15 cellular contexts compared by ENCODE assay signal in genomic region chr13:73334459-73334858, GRCh38.
DNase-seq lines count a peak whose midpoint lies in the region; FAIRE-seq and TF ChIP-seq lines count a peak whose summit lies in the region.
"Had no signal": no experiment of that assay in that cellular context is flagged by ENCODE, and none has a peak within 500 bp of the region (broad histone marks: within the 10 kb centered on the region; RNA-seq: fewer than 3 reads in every experiment).

No MANE protein-coding gene starts in this region.

- in situ Hi-C loops in brain microvascular endothelial cell (cut with HindIII; ENCODE audit: low pct_ligation_motif_present, low sequenced_read_pairs): no loop called here

- no peaks in the 10 kb centered on the region for H3K36me3 ChIP-seq in brain microvascular endothelial cell (replicated peaks)

- FAIRE-seq in urothelium cell line (lab: Jason Lieb, UNC): no peak
- FAIRE-seq: endometrium, HTR-8/SVneo had no signal

- H3K27ac ChIP-seq in brain microvascular endothelial cell: peak overlapping the region; percentile 68

- TF ChIP-seq CTCF in AG10803 (conservative IDR thresholded peaks at IDR 0.05; ENCODE audit: low read length) (no peak), brain microvascular endothelial cell (IDR thresholded peaks at IDR 0.05; ENCODE audit: low read depth, low read length, missing control alignments) (no peak)

- H3K4me3 ChIP-seq in AG10803 (ENCODE audit: low read length): no peak overlapping the region
- no peak overlapping the region for H3K4me3 ChIP-seq in brain microvascular endothelial cell (ENCODE audit: low read depth, low read length)

- DNase-seq in AG10803 (ENCODE audit: low read depth) (peak; percentile 9), HT1080 (ENCODE audit: low read depth) (peak; percentile 15), brain microvascular endothelial cell (no peak), kidney tubule cell (ENCODE audit: low spot score) (peak; percentile 49), kidney glomerular epithelial cell (lab: John Stamatoyannopoulos, UW) (no peak), NCI-H128 (lab: John Stamatoyannopoulos, UW; ENCODE audit: unreplicated experiment) (no peak), urothelium cell line (ENCODE audit: low spot score) (no peak), nucleus accumbens (lab: John Stamatoyannopoulos, UW) (no peak)
- DNase-seq: activated B cell treated with CpG ODN at 0.5 μM for 24 hours; amygdala; GF-D8; NCI-H2081; stimulated activated CD4-positive, alpha-beta T cell treated with anti-CD3 and anti-CD28 coated beads, Interleukin-1b, Interleukin-23, amount 100 ng/mL, for 48 hours had no signal

- no peaks in the 10 kb centered on the region for H3K27me3 ChIP-seq in brain microvascular endothelial cell (replicated peaks)

Comparison
In these comparisons a context has a peak if more than half of its experiments do, and no peak if none do; other contexts are left out.
1. DNase-seq: peak in AG10803 (single experiment), HT1080 (single experiment) and kidney tubule cell (single experiment); none in brain microvascular endothelial cell (single experiment), kidney glomerular epithelial cell (single experiment), NCI-H128 (single experiment), urothelium cell line (single experiment) and nucleus accumbens (0 of 56).